ENCODE assay signal across 13 cellular contexts in the genomic region with DNA sequence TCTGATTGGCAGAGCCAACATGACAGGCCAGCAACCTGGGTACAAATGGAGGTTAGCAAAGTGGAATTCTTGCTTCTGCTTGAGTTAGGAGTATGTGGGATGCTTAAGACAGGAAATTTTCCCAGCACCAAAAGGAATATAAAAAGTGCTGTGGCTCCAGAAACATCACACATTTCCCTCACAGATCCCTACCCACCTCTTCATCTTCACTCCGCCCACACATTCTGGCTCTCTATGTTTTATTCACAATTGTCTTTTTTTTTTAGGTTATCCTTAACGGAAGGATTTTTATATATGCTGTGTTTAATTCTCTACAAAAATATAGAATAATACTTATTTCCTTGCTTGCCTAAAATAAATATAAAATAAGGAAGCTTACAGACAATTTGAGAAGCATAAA.
DNase-seq lines count a peak whose midpoint lies in the region; ATAC-seq lines count a peak whose summit lies in the region.
"Had no signal": no experiment of that assay in that cellular context is flagged by ENCODE, and none has a peak within 500 bp of the region (broad histone marks: within the 10 kb centered on the region; RNA-seq: fewer than 3 reads in every experiment).

No MANE protein-coding gene starts in this region.

- no peak for ATAC-seq in HG03439 (IDR thresholded peaks at IDR 0.05; ENCODE audit: unreplicated experiment)
- ATAC-seq: A549; CD8-positive, alpha-beta T cell had no signal

- DNase-seq in inferior parietal cortex (ENCODE audit: extremely low spot score) = peak; percentile 34
- peak; percentile 1 for DNase-seq in occipital lobe (lab: John Stamatoyannopoulos, UW)
- DNase-seq in superior temporal gyrus (ENCODE audit: extremely low spot score) = peak; percentile 42
- DNase-seq in NCI-H1436 (lab: John Stamatoyannopoulos, UW) = no peak
- DNase-seq: AML-193; Caco-2; Calu3; CD4-positive, alpha-beta T cell; CD8-positive, alpha-beta T cell; DMS79 treated with DMSO at 0.1 percent for 48 hours; GF-D8 had no signal
